Comparison of ENCODE assay signal across 8 cellular contexts in genomic region chr6:143061597-143062385, GRCh38. TPM values are rescaled to one million over a fixed set of nuclear protein-coding genes. Genes with fewer than 3 reads are reported as not detected.
DNase-seq lines count a peak whose midpoint lies in the region; ATAC-seq, FAIRE-seq and TF ChIP-seq lines count a peak whose summit lies in the region.

No MANE protein-coding gene starts in this region.

- no peak for DNase-seq in GM12878 (ENCODE audit: low read depth, low spot score)
- DNase-seq in right lobe of liver, result no peak
- no peak for DNase-seq in upper lobe of right lung
- no peak for DNase-seq in NCI-H2081 (lab: John Stamatoyannopoulos, UW)
- no peak for DNase-seq in GM10266 (ENCODE audit: extremely low spot score)
- DNase-seq in testis, result no peak

- CTCF ChIA-PET in GM12878 (lab: Yijun Ruan, JAX), result interaction anchor here (1.3 to 2.1 kb wide), 2 partner anchors 14 to 369 kb away, joined by 3 to 7 read pairs; no protein-coding TSS in a partner anchor

- TF ChIP-seq RAD21 in GM12878 (IDR thresholded peaks at IDR 0.05; ENCODE audit: insufficient read depth, low read depth, low read length), result no peak

- H3K4me2 ChIP-seq in GM12878 (ENCODE audit: control insufficient read depth, insufficient read depth), result peak overlapping the region; percentile 86

- POLR2A ChIA-PET in GM12878 (lab: Charles Lee), result interaction anchor here (0.8 to 1.0 kb wide), 2 partner anchors 34 to 116 kb away, joined by 3 to 6 read pairs; partner anchors contain the start of gene HIVEP2

- H4K20me1 ChIP-seq in GM12878 (ENCODE audit: control insufficient read depth, insufficient read depth), result no peaks in the 10 kb centered on the region

- H3K9ac ChIP-seq in ES-I3 (ENCODE audit: low read depth, low read length), result peak overlapping the region; percentile 61
- H3K9ac ChIP-seq in GM12878 (ENCODE audit: control insufficient read depth, insufficient read depth, low read length), result no peak overlapping the region; the same call in 1 of the 2 replicates

- H3K27ac ChIP-seq in GM12878 (ENCODE audit: control insufficient read depth, insufficient read depth), result peak overlapping the region; percentile 54; the same call in 1 of the 2 replicates
- peak overlapping the region; percentile 85 to 100 (median 88) for H3K27ac ChIP-seq in right lobe of liver
- no peak overlapping the region for H3K27ac ChIP-seq in upper lobe of right lung
- H3K27ac ChIP-seq in testis, result peak overlapping the region in 1 of 2 donors; percentile 11

- H2AFZ ChIP-seq in GM12878 (ENCODE audit: control insufficient read depth, low read depth, low read length), result no peak overlapping the region; the same call in 1 of the 2 replicates

- RAD21 ChIA-PET in GM12878 (lab: Charles Lee; ENCODE audit: unreplicated experiment), result interaction anchor here (1.2 kb wide), 1 partner anchor 219 kb away, joined by 3 read pairs; no protein-coding TSS in a partner anchor

- H3K9me3 ChIP-seq in ES-I3 (ENCODE audit: control insufficient read depth, insufficient read depth, low read length) (no peaks in the 10 kb centered on the region), GM12878 (replicated peaks; ENCODE audit: control insufficient read depth, insufficient read depth, low read length) (no peaks in the 10 kb centered on the region), right lobe of liver (no peaks in the 10 kb centered on the region), upper lobe of right lung (no peaks in the 10 kb centered on the region), testis (no peaks in the 10 kb centered on the region)

- no peak for TF ChIP-seq POLR2A in GM12878 (IDR thresholded peaks at IDR 0.05; ENCODE audit: low read depth, low read length)
- no peak for TF ChIP-seq POLR2A in right lobe of liver (IDR thresholded peaks at IDR 0.05)
- no peak for TF ChIP-seq POLR2A in testis (IDR thresholded peaks at IDR 0.05)

- H3K36me3 ChIP-seq in ES-I3 (ENCODE audit: insufficient read depth, low read length), result no peaks in the 10 kb centered on the region
- no peaks in the 10 kb centered on the region for H3K36me3 ChIP-seq in GM12878 (ENCODE audit: control insufficient read depth in 2 of 2, insufficient read depth in 2 of 2, low read length in 1 of 2)
- H3K36me3 ChIP-seq in right lobe of liver, result no peaks in the 10 kb centered on the region
- H3K36me3 ChIP-seq in upper lobe of right lung, result no peaks in the 10 kb centered on the region
- H3K36me3 ChIP-seq in testis (ENCODE audit: low read depth, missing control alignments), result no peaks in the 10 kb centered on the region

- SMC1A ChIA-PET in GM12878 (lab: Charles Lee; ENCODE audit: uncharacterized antibody, unreplicated experiment), result interaction anchor here (0.8 to 2.3 kb wide), 2 partner anchors 36 to 155 kb away, joined by 3 to 6 read pairs; no protein-coding TSS in a partner anchor

- peak; percentile 21 for ATAC-seq in HG03378 (IDR thresholded peaks at IDR 0.05; ENCODE audit: unreplicated experiment)
- peak; percentile 13 for ATAC-seq in GM12878
- peak; percentile 24 to 59 (median 33) for ATAC-seq in right lobe of liver
- no peak for ATAC-seq in upper lobe of right lung

- WGBS in GM12878 (ENCODE audit: insufficient coverage, insufficient replicate concordance, low lambda C conversion rate, missing lambda C conversion rate), result 28% methylated on average over 3 of the region's 3 CpGs
- 27% methylated on average over 3 of the region's 3 CpGs for WGBS in right lobe of liver (ENCODE audit: insufficient coverage, low coverage, low lambda C conversion rate, missing lambda C conversion rate)
- WGBS in testis, 2 donors, result 49 to 53% methylated on average over 3 of the region's 3 CpGs

- TSS peak; percentile 82 for BruUV-seq in GM12878 (replicated peaks; lab: Mats Ljungman, UMichigan)

- H3K79me2 ChIP-seq in GM12878 (ENCODE audit: control insufficient read depth, insufficient read depth, low read length), result peaks cover 5% of the 10 kb centered on the region; the same call in 1 of the 2 replicates

- H3K4me1 ChIP-seq in ES-I3 (ENCODE audit: insufficient read depth, low read length) (peaks cover 25% of the 10 kb centered on the region), GM12878 (ENCODE audit: control insufficient read depth, insufficient read depth, low read length) (peaks cover 13% of the 10 kb centered on the region; the same call in 1 of the 2 replicates), right lobe of liver (peaks cover 0 to 33% (median 9%) of the 10 kb centered on the region in 4 donors), upper lobe of right lung (no peaks in the 10 kb centered on the region), testis (peaks cover 10% of the 10 kb centered on the region)

- TF ChIP-seq CTCF in GM12878 (IDR thresholded peaks at IDR 0.05 in 2 of 3, conservative IDR thresholded peaks at IDR 0.05 in 1 of 3; ENCODE audit: control insufficient read depth in 2 of 3, extremely low read depth in 1 of 3, insufficient read depth in 1 of 3, low read depth in 3 of 3, low read length in 3 of 3) (no peak), right lobe of liver (IDR thresholded peaks at IDR 0.05) (no peak), upper lobe of right lung (IDR thresholded peaks at IDR 0.05) (no peak), GM10266 (IDR thresholded peaks at IDR 0.05; ENCODE audit: control insufficient read depth, insufficient read depth, low read depth, missing control alignments) (no peak), testis (IDR thresholded peaks at IDR 0.05) (no peak)

- FAIRE-seq in GM12878 (lab: Jason Lieb, UNC), result no peak

- intact Hi-C loops in GM12878 (cut with micrococcal nuclease; ENCODE audit: unreplicated experiment), result loop anchor here (2.0 kb wide), 1 partner anchor 115 kb away; no protein-coding TSS in a partner anchor
- intact Hi-C loops in right lobe of liver (cut with DNase I), result loop anchor here in 1 of 2 donors (10.0 kb wide), 1 partner anchor 53 kb away; no protein-coding TSS in a partner anchor
- intact Hi-C loops in upper lobe of right lung (cut with DNase I), result no loop called here
- intact Hi-C loops in testis (cut with DNase I; ENCODE audit: low total_unique reads), result no loop called here

- TF ChIP-seq EP300 in GM12878 (IDR thresholded peaks at IDR 0.05; ENCODE audit: borderline replicate concordance in 1 of 2, control insufficient read depth in 1 of 2, low read depth in 2 of 2, low read length in 2 of 2), result no peak

- peak overlapping the region; percentile 84 for H3K4me3 ChIP-seq in GM12878
- peak overlapping the region; percentile 59 to 75 (median 75) for H3K4me3 ChIP-seq in right lobe of liver
- H3K4me3 ChIP-seq in upper lobe of right lung, result peak overlapping the region; percentile 90
- no peak overlapping the region for H3K4me3 ChIP-seq in testis

- H3K27me3 ChIP-seq in GM12878 (replicated peaks in 1 of 2; ENCODE audit: control insufficient read depth in 2 of 2, insufficient read depth in 2 of 2, low read length in 1 of 2) (no peaks in the 10 kb centered on the region), right lobe of liver (no peaks in the 10 kb centered on the region), upper lobe of right lung (no peaks in the 10 kb centered on the region), testis (no peaks in the 10 kb centered on the region)

- in situ Hi-C loops in GM12878 (cut with MboI), result no loop called here

TF ChIP-seq in GM12878, 131 proteins besides CTCF, POLR2A, EP300 and RAD21 (continues in another document):
- TF ChIP-seq MEF2A (IDR thresholded peaks at IDR 0.05; ENCODE audit: insufficient read depth, low read depth, low read length) (0 out of 2 replicates have a peak, but pooled peaks have one; percentile 16), NR2F1 (conservative IDR thresholded peaks at IDR 0.05) (0 out of 2 replicates have a peak, but pooled peaks have one; percentile 23), ZSCAN29 (IDR thresholded peaks at IDR 0.05) (no peak), ETV6 (conservative IDR thresholded peaks at IDR 0.05 in 1 of 2, IDR thresholded peaks at IDR 0.05 in 1 of 2; ENCODE audit: borderline replicate concordance in 1 of 2, low read depth in 1 of 2) (no peak), RCOR1 (conservative IDR thresholded peaks at IDR 0.05; ENCODE audit: low read depth, low read length) (no peak), STAT3 (IDR thresholded peaks at IDR 0.05; ENCODE audit: low read depth, low read length) (no peak)
- TF ChIP-seq, protein P1, sequence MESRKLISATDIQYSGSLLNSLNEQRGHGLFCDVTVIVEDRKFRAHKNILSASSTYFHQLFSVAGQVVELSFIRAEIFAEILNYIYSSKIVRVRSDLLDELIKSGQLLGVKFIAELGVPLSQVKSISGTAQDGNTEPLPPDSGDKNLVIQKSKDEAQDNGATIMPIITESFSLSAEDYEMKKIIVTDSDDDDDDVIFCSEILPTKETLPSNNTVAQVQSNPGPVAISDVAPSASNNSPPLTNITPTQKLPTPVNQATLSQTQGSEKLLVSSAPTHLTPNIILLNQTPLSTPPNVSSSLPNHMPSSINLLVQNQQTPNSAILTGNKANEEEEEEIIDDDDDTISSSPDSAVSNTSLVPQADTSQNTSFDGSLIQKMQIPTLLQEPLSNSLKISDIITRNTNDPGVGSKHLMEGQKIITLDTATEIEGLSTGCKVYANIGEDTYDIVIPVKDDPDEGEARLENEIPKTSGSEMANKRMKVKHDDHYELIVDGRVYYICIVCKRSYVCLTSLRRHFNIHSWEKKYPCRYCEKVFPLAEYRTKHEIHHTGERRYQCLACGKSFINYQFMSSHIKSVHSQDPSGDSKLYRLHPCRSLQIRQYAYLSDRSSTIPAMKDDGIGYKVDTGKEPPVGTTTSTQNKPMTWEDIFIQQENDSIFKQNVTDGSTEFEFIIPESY (IDR thresholded peaks at IDR 0.05), result no peak

RNA-seq across cellular contexts. Expression of gene AIG1, which starts 1.1 kb away (rescaled TPM):
- total RNA-seq in GM12878 (2013; cell fraction: nucleolus; rRNA removed), result 18.0 and 20.4 TPM in 2 replicates
- total RNA-seq in GM12878 (2014; rRNA removed), result 36.4 and 38.9 TPM in 2 replicates
- 39.0 and 40.8 TPM in 2 replicates for total RNA-seq in GM12878 (2014; rRNA removed; fragmentation: Illumina TruSeq; extraction: Trizol)
- 34.9 and 35.2 TPM in 2 replicates for total RNA-seq in GM12878 (2021)
- 16.7 TPM for polyA plus RNA-seq in GM12878 (2011; ENCODE audit: low read depth)
- 21.2 and 27.0 TPM in 2 replicates for polyA plus RNA-seq in GM12878 (2011; rRNA removed)
- polyA plus RNA-seq in GM12878 (2011; cell fraction: cytosol; rRNA removed), result 24.4 and 26.5 TPM in 2 replicates
- polyA plus RNA-seq in GM12878 (2011; cell fraction: nucleus; rRNA removed), result 13.4 and 14.7 TPM in 2 replicates
- 22.0 and 22.3 TPM in 2 replicates for polyA plus RNA-seq in GM12878 (2012)
- 46.2 and 50.5 TPM in 2 replicates for polyA plus RNA-seq in GM12878 (2014; fragmentation: Illumina TruSeq; extraction: Trizol)
- polyA plus RNA-seq in GM12878 (2014; fragmentation: Nextera tagmentation; extraction: Ambion mirVana), result 10 to 100 TPM; 66.4 to 74.5 TPM
- 31.7 and 36.4 TPM in 2 replicates for polyA plus RNA-seq in GM12878 (2014; rRNA removed)
- polyA plus RNA-seq in GM12878 (2016; fragmentation: Nextera tagmentation; extraction: Ambion mirVana), result 10 to 100 TPM; 32.1 to 33.5 TPM
- 12.1 and 13.1 TPM in 2 replicates for polyA minus RNA-seq in GM12878 (2011; rRNA and poly(A)+ RNA removed)
- polyA minus RNA-seq in GM12878 (2011; cell fraction: cytosol; rRNA and poly(A)+ RNA removed), result 4.3 and 6.0 TPM in 2 replicates
- 11.8 and 13.4 TPM in 2 replicates for polyA minus RNA-seq in GM12878 (2011; cell fraction: nucleus; rRNA and poly(A)+ RNA removed)
- total RNA-seq in right lobe of liver, result 100 to 1,000 TPM in 5 of 6 experiments, 10 to 100 TPM in 1; 81.4 to 151 (median 111) TPM
- total RNA-seq in upper lobe of right lung, result 26.8 TPM
- 10 to 100 TPM; 50.7 to 57.9 TPM for total RNA-seq in testis
- 39.6 TPM for polyA plus RNA-seq in testis (ENCODE audit: insufficient read depth, low read depth, low replicate concordance)

Comparison
In these comparisons a context has a peak if more than half of its experiments do, and no peak if none do; other contexts are left out.
1. H3K4me3 ChIP-seq: peak in GM12878 (single experiment), right lobe of liver (3 of 3) and upper lobe of right lung (single experiment); none in testis (0 of 2).